In the genomic region with DNA sequence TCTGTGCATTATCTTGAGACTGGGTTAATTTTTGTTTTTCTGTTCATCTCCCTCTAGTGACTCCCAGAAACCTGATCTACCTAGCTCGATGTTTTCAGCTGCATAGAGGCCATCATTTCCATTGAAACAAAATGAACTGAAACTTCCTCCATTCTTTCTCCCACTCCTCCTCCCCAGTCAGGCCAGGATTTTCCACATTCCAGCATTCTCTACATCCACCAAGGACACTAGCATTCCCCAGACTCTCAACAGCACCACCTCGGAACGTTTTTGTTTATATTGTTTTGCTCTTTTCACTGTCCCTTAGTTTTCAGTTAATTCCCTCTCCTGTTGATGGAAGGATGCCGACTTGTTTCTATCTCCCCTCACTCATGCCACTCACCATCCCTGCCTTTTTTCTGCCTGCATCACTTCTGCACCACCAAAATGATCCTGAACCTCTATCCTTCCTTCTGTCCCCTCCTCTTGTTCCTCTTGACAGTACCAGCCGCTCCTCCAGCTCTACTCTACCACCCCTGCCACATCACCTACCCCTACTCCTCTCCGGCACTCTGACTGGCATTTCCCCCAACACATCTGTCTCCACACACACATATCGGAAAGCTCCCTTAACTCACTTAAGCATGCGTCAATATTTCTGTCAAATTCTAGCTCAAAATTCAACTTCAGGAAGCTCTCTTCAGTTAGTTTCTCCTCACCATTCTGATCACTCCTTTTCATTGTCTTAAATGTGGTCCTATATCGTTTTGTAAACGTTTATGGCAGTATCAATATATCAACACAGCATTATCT, we compare ENCODE assay signal across 2 cellular contexts.
TF ChIP-seq lines count a peak whose summit lies in the region.

No MANE protein-coding gene starts in this region.

TF ChIP-seq in SK-N-SH, 30 proteins besides CTCF, POLR2A, EP300 and RAD21:
- TF ChIP-seq FOXJ3 (CRISPR knock-in tag; IDR thresholded peaks at IDR 0.05) (no peak), FOXM1 (IDR thresholded peaks at IDR 0.05; ENCODE audit: low read depth) (no peak), SMC3 (IDR thresholded peaks at IDR 0.05; ENCODE audit: low read depth, low read length) (no peak), GATA2 (CRISPR knock-in tag; IDR thresholded peaks at IDR 0.05) (no peak)
- TF ChIP-seq, protein P1, sequence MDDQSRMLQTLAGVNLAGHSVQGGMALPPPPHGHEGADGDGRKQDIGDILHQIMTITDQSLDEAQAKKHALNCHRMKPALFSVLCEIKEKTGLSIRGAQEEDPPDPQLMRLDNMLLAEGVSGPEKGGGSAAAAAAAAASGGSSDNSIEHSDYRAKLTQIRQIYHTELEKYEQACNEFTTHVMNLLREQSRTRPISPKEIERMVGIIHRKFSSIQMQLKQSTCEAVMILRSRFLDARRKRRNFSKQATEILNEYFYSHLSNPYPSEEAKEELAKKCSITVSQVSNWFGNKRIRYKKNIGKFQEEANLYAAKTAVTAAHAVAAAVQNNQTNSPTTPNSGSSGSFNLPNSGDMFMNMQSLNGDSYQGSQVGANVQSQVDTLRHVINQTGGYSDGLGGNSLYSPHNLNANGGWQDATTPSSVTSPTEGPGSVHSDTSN (IDR thresholded peaks at IDR 0.05) = no peak

TF ChIP-seq in SK-N-SH treated with all-trans-retinoic acid at 6 μM for 48 hours, 23 proteins besides CTCF, POLR2A, EP300 and RAD21:
- TF ChIP-seq TOX (CRISPR knock-in tag; IDR thresholded peaks at IDR 0.05; ENCODE audit: borderline replicate concordance) (no peak), ESRRG (CRISPR knock-in tag; IDR thresholded peaks at IDR 0.05) (no peak)
